ENCODE assay signal across 1 cellular context in genomic region chr18:37491526-37491925, GRCh38.
TF ChIP-seq lines count a peak whose summit lies in the region.

No MANE protein-coding gene starts in this region.

TF ChIP-seq in H1, 55 proteins besides CTCF, POLR2A, EP300 and RAD21 (continued from another document):
- no peak for TF ChIP-seq CEBPB (IDR thresholded peaks at IDR 0.05; ENCODE audit: low read depth, low read length)
- TF ChIP-seq KDM5A (IDR thresholded peaks at IDR 0.05; ENCODE audit: low read length), result no peak
- TF ChIP-seq CHD1 (IDR thresholded peaks at IDR 0.05; ENCODE audit: low read depth, low read length), result no peak
- TF ChIP-seq CREB1 (IDR thresholded peaks at IDR 0.05), result no peak
- TF ChIP-seq EZH2 (IDR thresholded peaks at IDR 0.05; ENCODE audit: low read depth, low read length, severe bottlenecking), result no peak
- no peak for TF ChIP-seq RFX5 (IDR thresholded peaks at IDR 0.05; ENCODE audit: borderline replicate concordance, low read depth, low read length)
- no peak for TF ChIP-seq CHD7 (IDR thresholded peaks at IDR 0.05; ENCODE audit: insufficient replicate concordance, low read length)
- TF ChIP-seq RNF2 (IDR thresholded peaks at IDR 0.05; ENCODE audit: borderline replicate concordance, low read depth, low read length, missing control alignments, poor library complexity, severe bottlenecking), result no peak
- no peak for TF ChIP-seq HDAC6 (IDR thresholded peaks at IDR 0.05; ENCODE audit: low read depth, low read length)
- TF ChIP-seq JUN (IDR thresholded peaks at IDR 0.05; ENCODE audit: low read depth, low read length), result no peak
